ENCODE assay signal across 10 cellular contexts in the genomic region with DNA sequence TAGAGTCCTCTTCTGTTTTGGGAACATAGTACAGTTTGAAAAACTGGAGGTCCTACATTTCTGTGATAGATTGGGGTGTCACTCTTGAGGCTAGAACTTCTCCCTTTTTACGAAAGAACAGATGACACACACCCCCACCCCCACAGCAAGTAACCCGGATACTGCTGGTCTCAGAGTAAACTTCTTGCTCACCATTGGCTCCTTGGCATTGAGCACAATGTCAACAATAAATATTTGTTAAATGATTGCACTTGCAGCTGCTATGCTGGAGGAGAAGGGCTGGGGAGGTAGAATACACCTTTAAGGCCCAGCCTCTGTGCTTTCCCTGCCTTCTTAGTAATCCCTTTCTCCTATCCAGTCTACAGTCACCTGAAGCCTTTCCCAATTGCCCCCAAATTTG.
DNase-seq lines count a peak whose midpoint lies in the region; ATAC-seq, FAIRE-seq and TF ChIP-seq lines count a peak whose summit lies in the region.
"Had no signal": no experiment of that assay in that cellular context is flagged by ENCODE, and none has a peak within 500 bp of the region (broad histone marks: within the 10 kb centered on the region; RNA-seq: fewer than 3 reads in every experiment).

No MANE protein-coding gene starts in this region.

- H3K79me2 ChIP-seq in HepG2 (ENCODE audit: insufficient read depth, low read length) = no peaks in the 10 kb centered on the region

- no peak for ATAC-seq in natural killer cell treated with Interleukin-12 subunit alpha and Interleukin-12 subunit beta and Interleukin-15 and Interleukin-18, amount 100 ng/mL, for 72 hours
- ATAC-seq in natural killer cell (no peak), T-cell (replicated peaks in 1 of 4) (peak in 1 of 4 experiments; percentile 38), HepG2 (no peak), aorta (ENCODE audit: low FRiP score) (no peak), HG02885 (IDR thresholded peaks at IDR 0.05; ENCODE audit: poor library complexity, unreplicated experiment) (no peak), GM18520 (IDR thresholded peaks at IDR 0.05; ENCODE audit: unreplicated experiment) (no peak)
- ATAC-seq: HCT116 had no signal

- in situ Hi-C loops in HepG2 (cut with HindIII; ENCODE audit: extremely low pct_ligation_motif_present, low pct_unique_long_range_greater_than_20kb) = no loop called here

- peaks cover 8% of the 10 kb centered on the region for H3K36me3 Mint-ChIP-seq in natural killer cell treated with Interleukin-12 subunit alpha and Interleukin-12 subunit beta and Interleukin-15 and Interleukin-18, amount 100 ng/mL, for 72 hours
- no peaks in the 10 kb centered on the region for H3K36me3 Mint-ChIP-seq in natural killer cell
- peaks cover 37% of the 10 kb centered on the region for H3K36me3 Mint-ChIP-seq in T-cell

- H3K4me1 ChIP-seq in HepG2 (ENCODE audit: insufficient read depth, low read length) (peaks cover 29% of the 10 kb centered on the region), aorta (ENCODE audit: control insufficient read depth in 1 of 2, insufficient read depth in 2 of 2, low read length in 2 of 2) (peaks cover 3% of the 10 kb centered on the region in 2 donors)

- intact Hi-C loops in natural killer cell (cut with micrococcal nuclease) (no loop called here), HepG2 (cut with micrococcal nuclease; ENCODE audit: unreplicated experiment) (no loop called here), aorta (cut with DNase I) (no loop called here)

- no peak overlapping the region for H3K4me2 ChIP-seq in HepG2 (ENCODE audit: low read depth, low read length)

- no peak for TF ChIP-seq RAD21 in HepG2 (CRISPR knock-in tag; IDR thresholded peaks at IDR 0.05)

- no peak overlapping the region for H2AFZ ChIP-seq in HepG2 (ENCODE audit: low read length)

- peak overlapping the region; percentile 36 for H3K4me3 Mint-ChIP-seq in natural killer cell treated with Interleukin-12 subunit alpha and Interleukin-12 subunit beta and Interleukin-15 and Interleukin-18, amount 100 ng/mL, for 72 hours
- H3K4me3 Mint-ChIP-seq in natural killer cell (no peak overlapping the region), T-cell (peak overlapping the region in 2 of 3 donors; percentile 39 to 43)

- BruUV-seq in HepG2 (replicated peaks; lab: Mats Ljungman, UMichigan) = no TSS peak

- CTCF ChIA-PET in T-cell (lab: Charles Lee) = no interaction called here
- CTCF ChIA-PET in HepG2 (lab: Yijun Ruan, JAX; ENCODE audit: low intra/inter-chr PET ratio, low total read pairs) = no interaction called here

- H3K36me3 ChIP-seq in HepG2 (replicated peaks in 1 of 2; ENCODE audit: control insufficient read depth in 1 of 2, insufficient read depth in 2 of 2, low read length in 2 of 2) = no peaks in the 10 kb centered on the region
- no peaks in the 10 kb centered on the region for H3K36me3 ChIP-seq in aorta (ENCODE audit: control insufficient read depth in 1 of 2, insufficient read depth in 2 of 2, low read length in 1 of 2)

- 61% methylated on average over 2 of the region's 2 CpGs for WGBS in HepG2 (ENCODE audit: low lambda C conversion rate)
- WGBS in aorta, 2 donors = 31 to 36% methylated on average over 2 of the region's 2 CpGs

- DNase-seq in natural killer cell treated with Interleukin-12 subunit alpha and Interleukin-12 subunit beta and Interleukin-15 and Interleukin-18, amount 100 ng/mL, for 72 hours (ENCODE audit: low spot score) = no peak
- DNase-seq in natural killer cell (no peak), T-cell (peak in 2 of 34 experiments; percentile 2 to 10), HepG2 (ENCODE audit: low spot score) (no peak), aorta (no peak), NCI-H1694 (lab: John Stamatoyannopoulos, UW) (no peak)
- DNase-seq: stimulated activated CD4-positive, alpha-beta T cell treated with anti-CD3 and anti-CD28 coated beads, Interleukin-12 subunit alpha, Interleukin-12 subunit beta, amount 100 ng/mL, for 4 hours had no signal

- TF ChIP-seq CTCF in natural killer cell (IDR thresholded peaks at IDR 0.05) = no peak
- no peak for TF ChIP-seq CTCF in HepG2 (CRISPR knock-in tag; IDR thresholded peaks at IDR 0.05)

- peaks cover 2 to 14% of the 10 kb centered on the region in 2 donors for H3K4me1 Mint-ChIP-seq in natural killer cell treated with Interleukin-12 subunit alpha and Interleukin-12 subunit beta and Interleukin-15 and Interleukin-18, amount 100 ng/mL, for 72 hours (ENCODE audit: low read depth in 2 of 2)
- H3K4me1 Mint-ChIP-seq in natural killer cell (peaks cover 5% of the 10 kb centered on the region in 2 donors), T-cell (peaks cover 25 to 36% (median 27%) of the 10 kb centered on the region in 3 donors)

- no peak overlapping the region for H3K4me3 ChIP-seq in HepG2 (replicated peaks in 1 of 3; ENCODE audit: insufficient read depth in 1 of 3, low read depth in 2 of 3, low read length in 3 of 3)
- no peak overlapping the region for H3K4me3 ChIP-seq in aorta (ENCODE audit: low read length in 2 of 2)

- POLR2A ChIA-PET in T-cell (lab: Charles Lee) = no interaction called here
- POLR2A ChIA-PET in HepG2 (lab: Yijun Ruan, JAX) = no interaction called here

- no peak overlapping the region for H3K9ac ChIP-seq in HepG2 (ENCODE audit: insufficient read depth, low read depth, low read length)

- H3K27ac ChIP-seq in HepG2 (ENCODE audit: extremely low read length, insufficient read depth, low read length) (no peak overlapping the region), aorta (ENCODE audit: low read depth in 1 of 2, low read length in 2 of 2) (peak overlapping the region in 1 of 2 donors; percentile 38)

- H3K9me3 ChIP-seq in HepG2 (ENCODE audit: low read length) = no peaks in the 10 kb centered on the region
- no peaks in the 10 kb centered on the region for H3K9me3 ChIP-seq in aorta (ENCODE audit: control insufficient read depth, low read length)

- no peak for TF ChIP-seq POLR2A in HepG2 (IDR thresholded peaks at IDR 0.05; ENCODE audit: insufficient read depth in 1 of 2, low read depth in 2 of 2, low read length in 2 of 2)

- no peak overlapping the region for H3K27ac Mint-ChIP-seq in natural killer cell treated with Interleukin-12 subunit alpha and Interleukin-12 subunit beta and Interleukin-15 and Interleukin-18, amount 100 ng/mL, for 72 hours
- no peak overlapping the region for H3K27ac Mint-ChIP-seq in natural killer cell
- peak overlapping the region; percentile 80 to 85 for H3K27ac Mint-ChIP-seq in T-cell

- H4K20me1 ChIP-seq in HepG2 (ENCODE audit: insufficient read depth, low read length) = no peaks in the 10 kb centered on the region

- H3K27me3 ChIP-seq in HepG2 (ENCODE audit: control insufficient read depth in 1 of 2, insufficient read depth in 2 of 2, low read length in 2 of 2) (no peaks in the 10 kb centered on the region), aorta (ENCODE audit: control insufficient read depth in 1 of 2, insufficient read depth in 2 of 2, low read length in 1 of 2) (no peaks in the 10 kb centered on the region)

- H3K27me3 Mint-ChIP-seq in natural killer cell treated with Interleukin-12 subunit alpha and Interleukin-12 subunit beta and Interleukin-15 and Interleukin-18, amount 100 ng/mL, for 72 hours = no peaks in the 10 kb centered on the region
- no peaks in the 10 kb centered on the region for H3K27me3 Mint-ChIP-seq in natural killer cell (ENCODE audit: low read depth in 2 of 2)
- no peaks in the 10 kb centered on the region for H3K27me3 Mint-ChIP-seq in T-cell

- FAIRE-seq in HepG2 (lab: Jason Lieb, UNC) = no peak

- no peaks in the 10 kb centered on the region for H3K9me3 Mint-ChIP-seq in natural killer cell treated with Interleukin-12 subunit alpha and Interleukin-12 subunit beta and Interleukin-15 and Interleukin-18, amount 100 ng/mL, for 72 hours
- H3K9me3 Mint-ChIP-seq in natural killer cell (no peaks in the 10 kb centered on the region), T-cell (no peaks in the 10 kb centered on the region)

- TF ChIP-seq EP300 in HepG2 (IDR thresholded peaks at IDR 0.05; ENCODE audit: low read depth in 2 of 2, low read length in 2 of 2) = no peak
- no peak for TF ChIP-seq EP300 in HepG2 (CRISPR knock-in tag; IDR thresholded peaks at IDR 0.05; ENCODE audit: borderline replicate concordance)

TF ChIP-seq in HepG2, 621 proteins besides CTCF, POLR2A, EP300 and RAD21:
- TF ChIP-seq ZC3H4 (CRISPR knock-in tag; IDR thresholded peaks at IDR 0.05; ENCODE audit: borderline replicate concordance) = no peak
- peak; percentile 58; the same call in 1 of the 2 replicates for TF ChIP-seq RFX5 (IDR thresholded peaks at IDR 0.05; ENCODE audit: low read depth, low read length)
- TF ChIP-seq, protein P1, sequence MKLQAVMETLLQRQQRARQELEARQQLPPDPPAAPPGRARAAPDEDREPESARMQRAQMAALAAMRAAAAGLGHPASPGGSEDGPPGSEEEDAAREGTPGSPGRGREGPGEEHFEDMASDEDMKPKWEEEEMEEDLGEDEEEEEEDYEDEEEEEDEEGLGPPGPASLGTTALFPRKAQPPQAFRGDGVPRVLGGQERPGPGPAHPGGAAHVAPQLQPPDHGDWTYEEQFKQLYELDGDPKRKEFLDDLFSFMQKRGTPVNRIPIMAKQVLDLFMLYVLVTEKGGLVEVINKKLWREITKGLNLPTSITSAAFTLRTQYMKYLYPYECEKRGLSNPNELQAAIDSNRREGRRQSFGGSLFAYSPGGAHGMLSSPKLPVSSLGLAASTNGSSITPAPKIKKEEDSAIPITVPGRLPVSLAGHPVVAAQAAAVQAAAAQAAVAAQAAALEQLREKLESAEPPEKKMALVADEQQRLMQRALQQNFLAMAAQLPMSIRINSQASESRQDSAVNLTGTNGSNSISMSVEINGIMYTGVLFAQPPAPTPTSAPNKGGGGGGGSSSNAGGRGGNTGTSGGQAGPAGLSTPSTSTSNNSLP (IDR thresholded peaks at IDR 0.05; ENCODE audit: low read depth, low read length) = no peak

Comparison
In these comparisons a context has a peak if more than half of its experiments do, and no peak if none do; other contexts are left out.
1. H3K27ac Mint-ChIP-seq: peak in T-cell (2 of 2); none in natural killer cell treated with Interleukin-12 subunit alpha and Interleukin-12 subunit beta and Interleukin-15 and Interleukin-18, amount 100 ng/mL, for 72 hours (0 of 2) and natural killer cell (0 of 2).